Comparison of ENCODE assay signal across 3 cellular contexts in genomic region chr19:43262697-43263096, GRCh38. TPM values are rescaled to one million over a fixed set of nuclear protein-coding genes. Genes with fewer than 3 reads are reported as not detected.
"Had no signal": no experiment of that assay in that cellular context is flagged by ENCODE, and none has a peak within 500 bp of the region (broad histone marks: within the 10 kb centered on the region; RNA-seq: fewer than 3 reads in every experiment).

No MANE protein-coding gene starts in this region.

RNA-seq across cellular contexts. Expression of gene PSG9, which starts 6.6 kb away (rescaled TPM):
- total RNA-seq: Peyer's patch, Right ventricle myocardium superior had no signal

RNA-seq across cellular contexts. Expression of gene PSG4, which starts 57.3 kb away (rescaled TPM):
- total RNA-seq: Peyer's patch, Right ventricle myocardium superior, SJSA1 had no signal
